In genomic region chr5:147442134-147442726, GRCh38 we compare ENCODE assay signal across 26 cellular contexts.
DNase-seq lines count a peak whose midpoint lies in the region; ATAC-seq, FAIRE-seq and TF ChIP-seq lines count a peak whose summit lies in the region.
"Had no signal": no experiment of that assay in that cellular context is flagged by ENCODE, and none has a peak within 500 bp of the region (broad histone marks: within the 10 kb centered on the region; RNA-seq: fewer than 3 reads in every experiment).

No MANE protein-coding gene starts in this region.

- H3K23me2 ChIP-seq in H9 (ENCODE audit: insufficient read length, low read depth, low read length, poor library complexity, severe bottlenecking): no peaks in the 10 kb centered on the region

- no peak overlapping the region for H3K4me3 ChIP-seq in stomach smooth muscle (ENCODE audit: low read length in 2 of 2)

- no peaks in the 10 kb centered on the region for H3K27me3 Mint-ChIP-seq in H9 (ENCODE audit: low read depth)
- no peaks in the 10 kb centered on the region for H3K27me3 Mint-ChIP-seq in mesothelial cell of epicardium (ENCODE audit: low read depth)

- H3K18ac ChIP-seq in H9 (ENCODE audit: insufficient read length, low read depth, low read length): no peak overlapping the region

- no CpG with 5 or more reads among the region's 7 CpGs for WGBS in H9 (ENCODE audit: extremely low coverage, insufficient read length, low lambda C conversion rate)

- H2BK120ac ChIP-seq in H9 (ENCODE audit: low read depth, low read length, poor library complexity, severe bottlenecking): no peak overlapping the region

- no peak overlapping the region for H2BK12ac ChIP-seq in H9 (ENCODE audit: insufficient read length, low read depth, low read length)

- no peak overlapping the region for H3K23ac ChIP-seq in H9 (ENCODE audit: insufficient read length, low read depth, low read length)

- in situ Hi-C loops in ACHN (cut with HindIII; ENCODE audit: low pct_ligation_motif_present, low pct_unique_long_range_greater_than_20kb, low sequenced_read_pairs): no loop called here

- H3K79me1 ChIP-seq in H9 (ENCODE audit: insufficient read depth, low read depth, low read length, poor library complexity, severe bottlenecking): peaks cover 9% of the 10 kb centered on the region

- peaks cover 0 to 4% of the 10 kb centered on the region in 2 donors for H3K36me3 ChIP-seq in stomach smooth muscle (ENCODE audit: control insufficient read depth in 2 of 2, insufficient read depth in 2 of 2, low read length in 2 of 2)

- DNase-seq in H9 (no peak), mesothelial cell of epicardium (ENCODE audit: low spot score in 2 of 2, unreplicated experiment in 2 of 2) (no peak), ACHN (no peak), DMS79 treated with DMSO at 0.1 percent for 48 hours (lab: John Stamatoyannopoulos, UW) (no peak)
- DNase-seq: activated CD4-positive, alpha-beta T cell treated with anti-CD3 and anti-CD28 coated beads for 36 hours; activated CD8-positive, alpha-beta memory T cell treated with anti-CD3 and anti-CD28 coated beads for 24 hours; activated gamma-delta T cell treated with Interleukin-2 at 50 U/mL for 16 hours; activated naive CD8-positive, alpha-beta T cell treated with anti-CD3 and anti-CD28 coated beads, Interleukin-2, amount 50 U/mL, for 24 hours; activated T-cell treated with anti-CD3 and anti-CD28 coated beads, Interleukin-2, amount 50 U/mL, for 1 hour; C1 segment of cervical spinal cord; cerebellar nuclear complex; effector CD4-positive, alpha-beta T cell; left cardiac atrium; naive thymus-derived CD4-positive, alpha-beta T cell; NCI-H1048; NCI-H187; NCI-H526; RPMI8226; stimulated activated naive CD8-positive, alpha-beta T cell treated with anti-CD3 and anti-CD28 coated beads, Interleukin-15, amount 100 ng/mL, for 72 hours had no signal

- H4K5ac ChIP-seq in H9 (ENCODE audit: insufficient read length, low read depth, low read length): no peak overlapping the region

- no peak overlapping the region for H3K56ac ChIP-seq in H9 (ENCODE audit: insufficient read length, low read depth, low read length)

- no peak overlapping the region for H4K8ac ChIP-seq in H9 (replicated peaks; ENCODE audit: insufficient read length, low read depth, low read length)

- FAIRE-seq in endometrium (lab: Jason Lieb, UNC): peak; percentile 23
- FAIRE-seq: H54 had no signal

- H3K27me3 ChIP-seq in H9 (ENCODE audit: insufficient read depth, low read length): no peaks in the 10 kb centered on the region
- no peaks in the 10 kb centered on the region for H3K27me3 ChIP-seq in stomach smooth muscle (ENCODE audit: control insufficient read depth in 1 of 2, insufficient read depth in 2 of 2, low read length in 2 of 2)

- peak overlapping the region in 1 of 3 experiments; percentile 76; a peak in 2 of 7 replicates for H3K27ac Mint-ChIP-seq in H9
- H3K27ac Mint-ChIP-seq in mesothelial cell of epicardium: peak overlapping the region; percentile 86
- H3K27ac Mint-ChIP-seq: activated CD4-positive, alpha-beta T cell treated with anti-CD3 and anti-CD28 coated beads for 36 hours; activated naive CD8-positive, alpha-beta T cell treated with anti-CD3 and anti-CD28 coated beads, Interleukin-2, amount 50 U/mL, for 24 hours; naive thymus-derived CD4-positive, alpha-beta T cell; stimulated activated naive CD8-positive, alpha-beta T cell treated with anti-CD3 and anti-CD28 coated beads, Interleukin-15, amount 100 ng/mL, for 72 hours; T-helper 1 cell treated with Interleukin-12 subunit alpha and Interleukin-12 subunit beta and Interleukin-4 antibody, amounts not matched to agents 30 μg/mL and 1 μg/mL, for 36 hours had no signal

- no peak overlapping the region for H2AK5ac ChIP-seq in H9 (ENCODE audit: insufficient read length, low read length)

- H3K4me3 Mint-ChIP-seq in H9 (no peak overlapping the region), mesothelial cell of epicardium (no peak overlapping the region)
- H3K4me3 Mint-ChIP-seq: activated CD4-positive, alpha-beta T cell treated with anti-CD3 and anti-CD28 coated beads for 36 hours; activated naive CD8-positive, alpha-beta T cell treated with anti-CD3 and anti-CD28 coated beads, Interleukin-2, amount 50 U/mL, for 24 hours; naive thymus-derived CD4-positive, alpha-beta T cell; stimulated activated naive CD8-positive, alpha-beta T cell treated with anti-CD3 and anti-CD28 coated beads, Interleukin-15, amount 100 ng/mL, for 72 hours; T-helper 1 cell treated with Interleukin-12 subunit alpha and Interleukin-12 subunit beta and Interleukin-4 antibody, amounts not matched to agents 30 μg/mL and 1 μg/mL, for 36 hours had no signal

- no peak overlapping the region for H3K4me2 ChIP-seq in H9 (ENCODE audit: insufficient read depth, insufficient read length, low read length)

- TF ChIP-seq CTCF in H9 (conservative IDR thresholded peaks at IDR 0.05): no peak
- TF ChIP-seq CTCF in mesothelial cell of epicardium (IDR thresholded peaks at IDR 0.05; ENCODE audit: unreplicated experiment): no peak

- H3K9me3 Mint-ChIP-seq in H9 (no peaks in the 10 kb centered on the region), mesothelial cell of epicardium (no peaks in the 10 kb centered on the region)
- H3K9me3 Mint-ChIP-seq: activated naive CD8-positive, alpha-beta T cell treated with anti-CD3 and anti-CD28 coated beads, Interleukin-2, amount 50 U/mL, for 24 hours; T-helper 1 cell treated with Interleukin-12 subunit alpha and Interleukin-12 subunit beta and Interleukin-4 antibody, amounts not matched to agents 30 μg/mL and 1 μg/mL, for 36 hours had no signal

- H3K27ac ChIP-seq in H9 (ENCODE audit: insufficient read length, low read depth, low read length) (no peak overlapping the region), stomach smooth muscle (ENCODE audit: low read length) (peak overlapping the region; percentile 20)
- H3K27ac ChIP-seq: parathyroid adenoma had no signal

- ATAC-seq in GM18873 (IDR thresholded peaks at IDR 0.05; ENCODE audit: low FRiP score, unreplicated experiment): no peak
- ATAC-seq: activated CD4-positive, alpha-beta T cell treated with anti-CD3 and anti-CD28 coated beads for 36 hours; activated naive CD8-positive, alpha-beta T cell treated with anti-CD3 and anti-CD28 coated beads, Interleukin-2, amount 50 U/mL, for 24 hours; esophagus mucosa; left cardiac atrium; naive thymus-derived CD4-positive, alpha-beta T cell; stimulated activated naive CD8-positive, alpha-beta T cell treated with anti-CD3 and anti-CD28 coated beads, Interleukin-15, amount 100 ng/mL, for 72 hours had no signal

- H3K9me3 ChIP-seq in H9 (ENCODE audit: control insufficient read depth, low read depth, low read length): no peaks in the 10 kb centered on the region
- H3K9me3 ChIP-seq in stomach smooth muscle (ENCODE audit: control insufficient read depth in 2 of 2, low read length in 2 of 2): no peaks in the 10 kb centered on the region

- H3K36me3 Mint-ChIP-seq in H9 (ENCODE audit: insufficient read depth in 1 of 3, low read depth in 3 of 3): peaks cover 31 to 83% (median 81%) of the 10 kb centered on the region in 3 experiments; a peak in 6 of 7 replicates
- H3K36me3 Mint-ChIP-seq in mesothelial cell of epicardium: peaks cover 19% of the 10 kb centered on the region
- H3K36me3 Mint-ChIP-seq: naive thymus-derived CD4-positive, alpha-beta T cell had no signal

- H3K4me1 Mint-ChIP-seq in H9 (peaks cover 71 to 73% of the 10 kb centered on the region in 2 experiments), mesothelial cell of epicardium (peaks cover 62% of the 10 kb centered on the region)
- H3K4me1 Mint-ChIP-seq: activated CD4-positive, alpha-beta T cell treated with anti-CD3 and anti-CD28 coated beads for 36 hours; activated naive CD8-positive, alpha-beta T cell treated with anti-CD3 and anti-CD28 coated beads, Interleukin-2, amount 50 U/mL, for 24 hours; naive thymus-derived CD4-positive, alpha-beta T cell; stimulated activated naive CD8-positive, alpha-beta T cell treated with anti-CD3 and anti-CD28 coated beads, Interleukin-15, amount 100 ng/mL, for 72 hours had no signal

- no peak overlapping the region for H3T11ph ChIP-seq in H9 (ENCODE audit: low read length)

- H2BK5ac ChIP-seq in H9 (ENCODE audit: insufficient read length, low read length): peak overlapping the region; percentile 35

- no peak overlapping the region for H3K9ac ChIP-seq in H9 (ENCODE audit: extremely low read depth, insufficient read length, low read length)
- no peak overlapping the region for H3K9ac ChIP-seq in stomach smooth muscle (ENCODE audit: low read length in 2 of 2)
- H3K9ac ChIP-seq: parathyroid adenoma had no signal

- no peak overlapping the region for H3K4ac ChIP-seq in H9 (ENCODE audit: low read depth, low read length)

- H3K4me1 ChIP-seq in H9 (ENCODE audit: insufficient read depth, low read length) (peaks cover 12% of the 10 kb centered on the region), stomach smooth muscle (ENCODE audit: control insufficient read depth, insufficient read depth, low read length) (peaks cover 34% of the 10 kb centered on the region)
- H3K4me1 ChIP-seq: parathyroid adenoma had no signal

- no peak overlapping the region for H3K14ac ChIP-seq in H9 (ENCODE audit: insufficient read depth, low read length)

- H2AFZ ChIP-seq in H9 (ENCODE audit: low read length): no peak overlapping the region
- H2AFZ ChIP-seq: parathyroid adenoma had no signal

- H2BK15ac ChIP-seq in H9 (ENCODE audit: low read depth, low read length): no peak overlapping the region

- H4K91ac ChIP-seq in H9 (ENCODE audit: insufficient read length, low read depth, low read length): no peak overlapping the region

- peaks cover 59% of the 10 kb centered on the region for H3K79me2 ChIP-seq in H9 (ENCODE audit: insufficient read depth, low read length)
- H3K79me2 ChIP-seq: parathyroid adenoma had no signal

- no peak overlapping the region for H2BK20ac ChIP-seq in H9 (ENCODE audit: low read depth, low read length, poor library complexity, severe bottlenecking)

- H4K20me1 ChIP-seq in H9 (ENCODE audit: control insufficient read depth, insufficient read depth, insufficient read length): no peaks in the 10 kb centered on the region
